ENCODE assay signal across 1 cellular context in the genomic region with DNA sequence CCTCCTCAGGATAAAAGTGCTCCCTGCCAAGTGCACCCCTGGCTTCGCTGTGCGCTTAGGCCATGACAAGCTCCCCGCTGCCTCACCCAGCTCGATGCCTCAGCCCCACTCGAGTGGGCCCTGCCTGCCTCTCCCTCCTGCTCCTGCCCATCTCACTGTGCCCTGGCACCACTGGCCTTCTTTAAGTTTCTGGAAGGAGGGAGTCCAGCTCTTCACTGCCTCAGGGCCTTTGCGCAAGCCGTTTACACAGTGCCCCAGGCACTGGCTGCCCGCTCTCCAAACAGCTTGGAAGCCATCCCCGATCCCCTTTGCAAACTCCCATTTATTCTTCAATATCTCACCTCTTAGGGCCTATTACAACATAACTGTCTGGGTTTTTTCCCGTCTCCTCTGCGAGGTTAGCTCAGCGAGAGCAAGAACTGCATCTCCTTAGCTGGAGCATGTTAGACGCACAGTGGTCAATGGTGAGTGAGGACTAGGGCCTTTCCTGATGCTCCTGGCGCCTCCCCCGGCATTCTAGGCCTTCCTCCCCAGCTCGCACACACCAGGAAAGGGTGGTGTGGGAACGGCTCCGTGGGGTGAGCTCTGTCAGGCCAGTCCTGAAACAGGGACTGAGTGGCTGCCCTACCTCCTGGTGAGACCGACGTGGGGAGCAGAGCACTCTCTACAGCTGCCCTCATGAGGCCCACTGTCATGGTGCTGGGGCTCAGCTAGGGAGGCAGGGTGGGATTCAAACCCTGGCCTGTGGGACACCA.
TF ChIP-seq lines count a peak whose summit lies in the region.

No MANE protein-coding gene starts in this region.

TF ChIP-seq in HepG2, 621 proteins besides CTCF, POLR2A, EP300 and RAD21:
- TF ChIP-seq, protein P1, sequence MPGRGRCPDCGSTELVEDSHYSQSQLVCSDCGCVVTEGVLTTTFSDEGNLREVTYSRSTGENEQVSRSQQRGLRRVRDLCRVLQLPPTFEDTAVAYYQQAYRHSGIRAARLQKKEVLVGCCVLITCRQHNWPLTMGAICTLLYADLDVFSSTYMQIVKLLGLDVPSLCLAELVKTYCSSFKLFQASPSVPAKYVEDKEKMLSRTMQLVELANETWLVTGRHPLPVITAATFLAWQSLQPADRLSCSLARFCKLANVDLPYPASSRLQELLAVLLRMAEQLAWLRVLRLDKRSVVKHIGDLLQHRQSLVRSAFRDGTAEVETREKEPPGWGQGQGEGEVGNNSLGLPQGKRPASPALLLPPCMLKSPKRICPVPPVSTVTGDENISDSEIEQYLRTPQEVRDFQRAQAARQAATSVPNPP (CRISPR knock-in tag; IDR thresholded peaks at IDR 0.05): no peak
- no peak for TF ChIP-seq GABPB1 (CRISPR knock-in tag; IDR thresholded peaks at IDR 0.05)
- TF ChIP-seq ZNF441 (CRISPR knock-in tag; IDR thresholded peaks at IDR 0.05; ENCODE audit: borderline replicate concordance): peak; percentile 43; the same call in 1 of the 2 replicates
- TF ChIP-seq, protein P2, sequence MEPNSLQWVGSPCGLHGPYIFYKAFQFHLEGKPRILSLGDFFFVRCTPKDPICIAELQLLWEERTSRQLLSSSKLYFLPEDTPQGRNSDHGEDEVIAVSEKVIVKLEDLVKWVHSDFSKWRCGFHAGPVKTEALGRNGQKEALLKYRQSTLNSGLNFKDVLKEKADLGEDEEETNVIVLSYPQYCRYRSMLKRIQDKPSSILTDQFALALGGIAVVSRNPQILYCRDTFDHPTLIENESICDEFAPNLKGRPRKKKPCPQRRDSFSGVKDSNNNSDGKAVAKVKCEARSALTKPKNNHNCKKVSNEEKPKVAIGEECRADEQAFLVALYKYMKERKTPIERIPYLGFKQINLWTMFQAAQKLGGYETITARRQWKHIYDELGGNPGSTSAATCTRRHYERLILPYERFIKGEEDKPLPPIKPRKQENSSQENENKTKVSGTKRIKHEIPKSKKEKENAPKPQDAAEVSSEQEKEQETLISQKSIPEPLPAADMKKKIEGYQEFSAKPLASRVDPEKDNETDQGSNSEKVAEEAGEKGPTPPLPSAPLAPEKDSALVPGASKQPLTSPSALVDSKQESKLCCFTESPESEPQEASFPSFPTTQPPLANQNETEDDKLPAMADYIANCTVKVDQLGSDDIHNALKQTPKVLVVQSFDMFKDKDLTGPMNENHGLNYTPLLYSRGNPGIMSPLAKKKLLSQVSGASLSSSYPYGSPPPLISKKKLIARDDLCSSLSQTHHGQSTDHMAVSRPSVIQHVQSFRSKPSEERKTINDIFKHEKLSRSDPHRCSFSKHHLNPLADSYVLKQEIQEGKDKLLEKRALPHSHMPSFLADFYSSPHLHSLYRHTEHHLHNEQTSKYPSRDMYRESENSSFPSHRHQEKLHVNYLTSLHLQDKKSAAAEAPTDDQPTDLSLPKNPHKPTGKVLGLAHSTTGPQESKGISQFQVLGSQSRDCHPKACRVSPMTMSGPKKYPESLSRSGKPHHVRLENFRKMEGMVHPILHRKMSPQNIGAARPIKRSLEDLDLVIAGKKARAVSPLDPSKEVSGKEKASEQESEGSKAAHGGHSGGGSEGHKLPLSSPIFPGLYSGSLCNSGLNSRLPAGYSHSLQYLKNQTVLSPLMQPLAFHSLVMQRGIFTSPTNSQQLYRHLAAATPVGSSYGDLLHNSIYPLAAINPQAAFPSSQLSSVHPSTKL (CRISPR knock-in tag; IDR thresholded peaks at IDR 0.05): 0 out of 2 replicates have a peak, but pooled peaks have one; percentile 10
- no peak for TF ChIP-seq ZNF570 (CRISPR knock-in tag; IDR thresholded peaks at IDR 0.05; ENCODE audit: borderline replicate concordance)
- no peak for TF ChIP-seq ZNF326 (CRISPR knock-in tag; IDR thresholded peaks at IDR 0.05; ENCODE audit: borderline replicate concordance)
- TF ChIP-seq ZNF598 (CRISPR knock-in tag; IDR thresholded peaks at IDR 0.05; ENCODE audit: borderline replicate concordance): 0 out of 2 replicates have a peak, but pooled peaks have one; percentile 12
- 0 out of 2 replicates have a peak, but pooled peaks have one; percentile 38 for TF ChIP-seq ZNF850 (CRISPR knock-in tag; conservative IDR thresholded peaks at IDR 0.05)
